ENCODE assay signal across 21 cellular contexts in genomic region chr10:130787252-130787651, GRCh38.
"Had no signal": no experiment of that assay in that cellular context is flagged by ENCODE, and none has a peak within 500 bp of the region (broad histone marks: within the 10 kb centered on the region; RNA-seq: fewer than 3 reads in every experiment).

No MANE protein-coding gene starts in this region.

- H3K36me3 ChIP-seq: gastrocnemius medialis, neutrophil, pancreas, right atrium auricular region, suprapubic skin, thyroid gland had no signal

- H3K4me2 ChIP-seq: smooth muscle cell had no signal

- H3K27me3 ChIP-seq: gastrocnemius medialis, neutrophil, pancreas, right atrium auricular region, thyroid gland had no signal

- H3K4me3 ChIP-seq: gastrocnemius medialis, lung, pancreas, right atrium auricular region, smooth muscle cell, suprapubic skin, thyroid gland had no signal

- FAIRE-seq: colon, keratinocyte, pancreas had no signal

- DNase-seq: effector CD8-positive, alpha-beta T cell; endodermal cell; gastrocnemius medialis; head of caudate nucleus; natural killer cell; pancreas; stimulated activated CD4-positive, alpha-beta T cell treated with anti-CD3 and anti-CD28 coated beads, Interleukin-12 subunit alpha, Interleukin-12 subunit beta, amount 100 ng/mL, for 4 hours; stimulated activated CD4-positive, alpha-beta T cell treated with anti-CD3 and anti-CD28 coated beads, Interleukin-1b, Interleukin-23, amount 100 ng/mL, for 48 hours; stimulated activated CD4-positive, alpha-beta T cell treated with anti-CD3 and anti-CD28 coated beads, Interleukin-4, amount 100 ng/mL, for 1 hour; stimulated activated CD8-positive, alpha-beta memory T cell treated with anti-CD3 and anti-CD28 coated beads, Interleukin-4, amount 100 ng/mL, for 48 hours; stimulated activated naive CD4-positive, alpha-beta T cell; stimulated activated naive CD8-positive, alpha-beta T cell treated with anti-CD3 and anti-CD28 coated beads, Interleukin-15, amount 100 ng/mL, for 72 hours; thyroid gland had no signal

- H3K27ac ChIP-seq: epithelial cell of prostate, gastrocnemius medialis, neutrophil, pancreas, right atrium auricular region, suprapubic skin, thyroid gland had no signal

- H3K4me1 ChIP-seq: gastrocnemius medialis, pancreas, right atrium auricular region, suprapubic skin, thyroid gland had no signal

- H3K9me3 ChIP-seq: gastrocnemius medialis, neutrophil, pancreas, right atrium auricular region, suprapubic skin, thyroid gland had no signal
